1 cellular context compared by ENCODE assay signal in genomic region chr1:21633141-21633755, GRCh38.
TF ChIP-seq lines count a peak whose summit lies in the region.

No MANE protein-coding gene starts in this region.

TF ChIP-seq in K562, 482 proteins besides CTCF, POLR2A, EP300 and RAD21 (continued from another document):
- TF ChIP-seq NR4A1 (CRISPR knock-in tag; IDR thresholded peaks at IDR 0.05): no peak
- TF ChIP-seq NR4A1 (tag; IDR thresholded peaks at IDR 0.05): 0 out of 2 replicates have a peak, but pooled peaks have one; percentile 15
- TF ChIP-seq ADNP (tag; IDR thresholded peaks at IDR 0.05): no peak
- no peak for TF ChIP-seq CBX2 (IDR thresholded peaks at IDR 0.05; ENCODE audit: insufficient read depth, low read length, poor library complexity, severe bottlenecking)
- no peak for TF ChIP-seq DDX20 (tag; IDR thresholded peaks at IDR 0.05; ENCODE audit: low read depth)
- no peak for TF ChIP-seq ZNF398 (CRISPR knock-in tag; IDR thresholded peaks at IDR 0.05)
- TF ChIP-seq NCOA1 (IDR thresholded peaks at IDR 0.05; ENCODE audit: low read depth): no peak
- TF ChIP-seq MTA1 (IDR thresholded peaks at IDR 0.05; ENCODE audit: borderline replicate concordance): peak; percentile 47; the same call in 1 of the 2 replicates
- TF ChIP-seq WHSC1 (IDR thresholded peaks at IDR 0.05; ENCODE audit: low read length): peak; percentile 3
- TF ChIP-seq LEF1 (IDR thresholded peaks at IDR 0.05): peak; percentile 58
- TF ChIP-seq SOX6 (IDR thresholded peaks at IDR 0.05): no peak
- no peak for TF ChIP-seq PHF20 (IDR thresholded peaks at IDR 0.05; ENCODE audit: partially characterized antibody)
- TF ChIP-seq ZZZ3 (IDR thresholded peaks at IDR 0.05): no peak
- 0 out of 2 replicates have a peak, but pooled peaks have one; percentile 11 for TF ChIP-seq ZBTB40 (IDR thresholded peaks at IDR 0.05)
- no peak for TF ChIP-seq ZBTB40 (CRISPR knock-in tag; IDR thresholded peaks at IDR 0.05)
- no peak for TF ChIP-seq TAF9B (IDR thresholded peaks at IDR 0.05; ENCODE audit: partially characterized antibody)
- TF ChIP-seq CBX8 (IDR thresholded peaks at IDR 0.05; ENCODE audit: borderline replicate concordance, extremely low read depth, low read depth, low read length, poor library complexity, severe bottlenecking): no peak
- TF ChIP-seq, protein P1, sequence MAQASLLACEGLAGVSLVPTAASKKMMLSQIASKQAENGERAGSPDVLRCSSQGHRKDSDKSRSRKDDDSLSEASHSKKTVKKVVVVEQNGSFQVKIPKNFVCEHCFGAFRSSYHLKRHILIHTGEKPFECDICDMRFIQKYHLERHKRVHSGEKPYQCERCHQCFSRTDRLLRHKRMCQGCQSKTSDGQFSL (CRISPR knock-in tag; IDR thresholded peaks at IDR 0.05): peak; percentile 42; the same call in 1 of the 2 replicates
- TF ChIP-seq, protein P1 (tag; IDR thresholded peaks at IDR 0.05): no peak
- TF ChIP-seq ZNF592 (IDR thresholded peaks at IDR 0.05): 0 out of 2 replicates have a peak, but pooled peaks have one; percentile 10
- TF ChIP-seq TARDBP (IDR thresholded peaks at IDR 0.05): no peak
- no peak for TF ChIP-seq PCBP2 (IDR thresholded peaks at IDR 0.05; ENCODE audit: low read depth, low read length, poor library complexity, severe bottlenecking)
- TF ChIP-seq EP400 (IDR thresholded peaks at IDR 0.05): no peak
- TF ChIP-seq ARHGAP35 (IDR thresholded peaks at IDR 0.05; ENCODE audit: partially characterized antibody): no peak
TF ChIP-seq in K562: peak in this region for 7.
